1 cellular context compared by ENCODE assay signal in genomic region chr2:19689769-19690168, GRCh38.
TF ChIP-seq lines count a peak whose summit lies in the region.

No MANE protein-coding gene starts in this region.

TF ChIP-seq in H1, 55 proteins besides CTCF, POLR2A, EP300 and RAD21 (continued from another document):
- TF ChIP-seq ATF2 (IDR thresholded peaks at IDR 0.05; ENCODE audit: low read length) (no peak), MAFK (IDR thresholded peaks at IDR 0.05; ENCODE audit: low read depth, low read length) (no peak), JUN (IDR thresholded peaks at IDR 0.05; ENCODE audit: low read depth, low read length) (no peak), POU5F1 (IDR thresholded peaks at IDR 0.05; ENCODE audit: low read depth, low read length) (no peak), TBP (IDR thresholded peaks at IDR 0.05; ENCODE audit: low read depth, low read length) (no peak), RBBP5 (IDR thresholded peaks at IDR 0.05; ENCODE audit: borderline replicate concordance, low read depth, low read length) (no peak)
TF ChIP-seq in H1: peak in this region for 0.
